Comparison of ENCODE assay signal across 8 cellular contexts in genomic region chr18:54224379-54225014, GRCh38.
DNase-seq lines count a peak whose midpoint lies in the region; FAIRE-seq and TF ChIP-seq lines count a peak whose summit lies in the region.

MBD2 (minus strand) TSS chr18:54224669; CDS start chr18:54224559, 110 bp downstream.

- peak; percentile 96 for DNase-seq in ELR (ENCODE audit: low read depth)
- DNase-seq in H54 (ENCODE audit: insufficient read length, low spot score) = peak; percentile 51
- DNase-seq in activated effector memory CD4-positive, alpha-beta T cell treated with Interleukin-2 at 50 U/mL for 16 hours = peak; percentile 93
- DNase-seq in fibroblast of pulmonary artery (ENCODE audit: low read depth) = peak; percentile 95

- H3K4me1 ChIP-seq in Loucy (ENCODE audit: insufficient read depth, low read length, poor library complexity, severe bottlenecking) = peaks cover 42% of the 10 kb centered on the region

- H3K27ac Mint-ChIP-seq in nephron = peak within 1 kb of the TSS; percentile 93 to 99 (median 97)
- peak within 1 kb of the TSS; percentile 95 for H3K27ac Mint-ChIP-seq in stimulated activated naive CD8-positive, alpha-beta T cell treated with anti-CD3 and anti-CD28 coated beads, Interleukin-15, Interleukin-2, amounts not matched to agents 100 ng/mL and 50 ng/mL, for 24 hours

- no peaks in the 10 kb centered on the region for H3K36me3 Mint-ChIP-seq in nephron (ENCODE audit: low read depth)
- peaks cover 23% of the 10 kb centered on the region for H3K36me3 Mint-ChIP-seq in stimulated activated naive CD8-positive, alpha-beta T cell treated with anti-CD3 and anti-CD28 coated beads, Interleukin-15, Interleukin-2, amounts not matched to agents 100 ng/mL and 50 ng/mL, for 24 hours (ENCODE audit: low read depth)

- no peaks in the 10 kb centered on the region for H3K36me3 ChIP-seq in Loucy (ENCODE audit: insufficient read depth, low read length)

- H3F3A ChIP-seq in Loucy (ENCODE audit: low read depth) = no peaks in the 10 kb centered on the region

- H3K9ac ChIP-seq in Loucy (ENCODE audit: low read depth, low read length, poor library complexity, severe bottlenecking) = peak within 1 kb of the TSS; percentile 74

- peak; percentile 41 for FAIRE-seq in H54 (lab: Jason Lieb, UNC)

- H3K4me3 ChIP-seq in Loucy (ENCODE audit: low read length, poor library complexity, severe bottlenecking) (peak within 1 kb of the TSS; percentile 72), fibroblast of pulmonary artery (replicated peaks; ENCODE audit: low read depth, low read length) (peak within 1 kb of the TSS; percentile 81)

- TF ChIP-seq CTCF in Loucy (conservative IDR thresholded peaks at IDR 0.05; ENCODE audit: low read length) = peak; percentile 34
- TF ChIP-seq CTCF in fibroblast of pulmonary artery (IDR thresholded peaks at IDR 0.05; ENCODE audit: low read length, missing control alignments) = no peak
- peak in 1 of 3 experiments; percentile 12 for TF ChIP-seq CTCF in nephron (IDR thresholded peaks at IDR 0.05; ENCODE audit: unreplicated experiment in 3 of 3)

- H3K79me2 ChIP-seq in Loucy (ENCODE audit: insufficient read depth, low read length) = peaks cover 45% of the 10 kb centered on the region

- no peaks in the 10 kb centered on the region for H3K9me2 ChIP-seq in Loucy (replicated peaks; ENCODE audit: low read depth, low read length)

- H2AFZ ChIP-seq in Loucy (ENCODE audit: low read length) = peak within 1 kb of the TSS; percentile 94

- no peaks in the 10 kb centered on the region for H3K9me3 ChIP-seq in Loucy (ENCODE audit: insufficient read depth, low read depth, low read length)

- H3K4me1 Mint-ChIP-seq in nephron = peaks cover 32% of the 10 kb centered on the region
- H3K4me1 Mint-ChIP-seq in stimulated activated naive CD8-positive, alpha-beta T cell treated with anti-CD3 and anti-CD28 coated beads, Interleukin-15, Interleukin-2, amounts not matched to agents 100 ng/mL and 50 ng/mL, for 24 hours (ENCODE audit: low read depth) = peaks cover 52% of the 10 kb centered on the region

- TF ChIP-seq POLR2A in H54 (IDR thresholded peaks at IDR 0.05; ENCODE audit: low read depth, low read length) = peak; percentile 53; the same call in 1 of the 2 replicates
- peak; percentile 66 for TF ChIP-seq POLR2A in Raji (IDR thresholded peaks at IDR 0.05; ENCODE audit: insufficient read depth, low read depth, low read length)

- H3K4me2 ChIP-seq in Loucy (ENCODE audit: low read depth, low read length, poor library complexity, severe bottlenecking) = peak within 1 kb of the TSS; percentile 92

- no peaks in the 10 kb centered on the region for H3K27me3 Mint-ChIP-seq in nephron (ENCODE audit: low read depth)
- no peaks in the 10 kb centered on the region for H3K27me3 Mint-ChIP-seq in stimulated activated naive CD8-positive, alpha-beta T cell treated with anti-CD3 and anti-CD28 coated beads, Interleukin-15, Interleukin-2, amounts not matched to agents 100 ng/mL and 50 ng/mL, for 24 hours

- no peaks in the 10 kb centered on the region for H3K27me3 ChIP-seq in Loucy (ENCODE audit: insufficient read depth, low read length, poor library complexity, severe bottlenecking)

- peak within 1 kb of the TSS; percentile 97 to 100 (median 98) for H3K4me3 Mint-ChIP-seq in nephron
- peak within 1 kb of the TSS; percentile 94 for H3K4me3 Mint-ChIP-seq in stimulated activated naive CD8-positive, alpha-beta T cell treated with anti-CD3 and anti-CD28 coated beads, Interleukin-15, Interleukin-2, amounts not matched to agents 100 ng/mL and 50 ng/mL, for 24 hours

- no peaks in the 10 kb centered on the region for H3K9me3 Mint-ChIP-seq in nephron
- no peaks in the 10 kb centered on the region for H3K9me3 Mint-ChIP-seq in stimulated activated naive CD8-positive, alpha-beta T cell treated with anti-CD3 and anti-CD28 coated beads, Interleukin-15, Interleukin-2, amounts not matched to agents 100 ng/mL and 50 ng/mL, for 24 hours

- H4K20me1 ChIP-seq in Loucy (ENCODE audit: insufficient read depth, low read length, poor library complexity, severe bottlenecking) = peaks cover 38% of the 10 kb centered on the region

Comparison
In these comparisons a context has a peak if more than half of its experiments do, and no peak if none do; other contexts are left out.
1. Peak in every context shown above with its lines: DNase-seq and H3K4me3 ChIP-seq.